In genomic region chr16:84009282-84009681, GRCh38 we compare ENCODE assay signal across 23 cellular contexts. TPM values are rescaled to one million over a fixed set of nuclear protein-coding genes. Genes with fewer than 3 reads are reported as not detected.
A peak's percentile ranks its signal among the peaks of the same experiment; 100 is the strongest.
DNase-seq lines count a peak whose midpoint lies in the region; ATAC-seq, FAIRE-seq and TF ChIP-seq lines count a peak whose summit lies in the region.
"Had no signal": no experiment of that assay in that cellular context is flagged by ENCODE, and none has a peak within 500 bp of the region (broad histone marks: within the 10 kb centered on the region; RNA-seq: fewer than 3 reads in every experiment).

No MANE protein-coding gene starts in this region.

- H3K36me3 ChIP-seq in HepG2 (replicated peaks in 1 of 2; ENCODE audit: control insufficient read depth in 1 of 2, insufficient read depth in 2 of 2, low read length in 2 of 2), result no peaks in the 10 kb centered on the region
- H3K36me3 ChIP-seq in right lobe of liver, result no peaks in the 10 kb centered on the region
- H3K36me3 ChIP-seq in K562 (ENCODE audit: control insufficient read depth, insufficient read depth, low read length), result no peaks in the 10 kb centered on the region

- H3K79me2 ChIP-seq in HepG2 (ENCODE audit: insufficient read depth, low read length), result no peaks in the 10 kb centered on the region
- H3K79me2 ChIP-seq in K562 (ENCODE audit: control insufficient read depth, insufficient read depth, low read length), result no peaks in the 10 kb centered on the region

- no peak for DNase-seq in HepG2 (ENCODE audit: low spot score)
- no peak for DNase-seq in right lobe of liver
- peak; percentile 53 for DNase-seq in MV-4-11 (lab: John Stamatoyannopoulos, UW)
- no peak for DNase-seq in K562 (ENCODE audit: extremely low read depth in 1 of 4, low spot score in 3 of 4)
- no peak for DNase-seq in NCI-H510A treated with DMSO at 0.1 percent for 48 hours (lab: John Stamatoyannopoulos, UW)
- DNase-seq: Calu3; CD4-positive, alpha-beta memory T cell; COR-L47; DMS53; DMS79 treated with DMSO at 0.1 percent for 48 hours; GF-D8; H9; HFFc6 had no signal

- H3K9me1 ChIP-seq in K562 (ENCODE audit: control insufficient read depth, insufficient read depth, low read length), result no peaks in the 10 kb centered on the region

- no peak overlapping the region for H2AFZ ChIP-seq in HepG2 (ENCODE audit: low read length)
- no peak overlapping the region for H2AFZ ChIP-seq in K562 (ENCODE audit: low read depth, low read length)
- H2AFZ ChIP-seq: GM23338 had no signal

- in situ Hi-C loops in HepG2 (cut with HindIII; ENCODE audit: extremely low pct_ligation_motif_present, low pct_unique_long_range_greater_than_20kb), result no loop called here
- in situ Hi-C loops in K562 (cut with MboI), result no loop called here

- H3K4me1 ChIP-seq in HepG2 (ENCODE audit: insufficient read depth, low read length) (peaks cover 3% of the 10 kb centered on the region; the same call in 1 of the 2 replicates), right lobe of liver (no peaks in the 10 kb centered on the region), K562 (replicated peaks in 1 of 2; ENCODE audit: control insufficient read depth in 2 of 2, insufficient read depth in 2 of 2, low read length in 2 of 2) (peaks cover 4 to 10% of the 10 kb centered on the region in 2 experiments; a peak in 4 of 5 replicates)

- FAIRE-seq in HepG2 (lab: Jason Lieb, UNC) (no peak), K562 (lab: Jason Lieb, UNC) (no peak)
- FAIRE-seq: GM12891, GM18507 had no signal

- TF ChIP-seq CTCF in HepG2 (CRISPR knock-in tag; IDR thresholded peaks at IDR 0.05) (no peak), right lobe of liver (IDR thresholded peaks at IDR 0.05) (no peak), K562 (IDR thresholded peaks at IDR 0.05 in 2 of 3, conservative IDR thresholded peaks at IDR 0.05 in 1 of 3; ENCODE audit: insufficient read depth in 2 of 3, low read depth in 1 of 3, low read length in 3 of 3) (no peak)

- POLR2A ChIA-PET in HepG2 (lab: Yijun Ruan, JAX) (no interaction called here), K562 (lab: Yijun Ruan, JAX) (interaction anchor here (1.1 to 2.9 kb wide), 2 partner anchors 9 to 13 kb away, joined by 4 to 11 read pairs; no protein-coding TSS in a partner anchor)

- no peak overlapping the region for H3K27ac ChIP-seq in HepG2 (ENCODE audit: extremely low read length, insufficient read depth, low read length)
- H3K27ac ChIP-seq in right lobe of liver, result no peak overlapping the region
- H3K27ac ChIP-seq in K562 (ENCODE audit: extremely low read depth, low read depth, low read length), result no peak overlapping the region

- BruUV-seq in HepG2 (replicated peaks; lab: Mats Ljungman, UMichigan) (no TSS peak), K562 (replicated peaks; lab: Mats Ljungman, UMichigan) (no TSS peak)

- H3K4me2 ChIP-seq in HepG2 (ENCODE audit: low read depth, low read length) (no peak overlapping the region), K562 (ENCODE audit: insufficient read depth, low read length) (no peak overlapping the region)
- H3K4me2 ChIP-seq: GM23338 had no signal

- no peak overlapping the region for H3K9ac ChIP-seq in HepG2 (ENCODE audit: insufficient read depth, low read depth, low read length)
- H3K9ac ChIP-seq in K562 (ENCODE audit: insufficient read depth in 1 of 2, low read depth in 2 of 2, low read length in 2 of 2), result no peak overlapping the region

- no peak overlapping the region for H3K4me3 ChIP-seq in HepG2 (replicated peaks in 1 of 3; ENCODE audit: insufficient read depth in 1 of 3, low read depth in 2 of 3, low read length in 3 of 3)
- no peak overlapping the region for H3K4me3 ChIP-seq in right lobe of liver
- H3K4me3 ChIP-seq in K562, result no peak overlapping the region
- H3K4me3 ChIP-seq: GM23338 had no signal

- TF ChIP-seq RAD21 in HepG2 (CRISPR knock-in tag; IDR thresholded peaks at IDR 0.05) (no peak), K562 (CRISPR knock-in tag; conservative IDR thresholded peaks at IDR 0.05 in 1 of 2, IDR thresholded peaks at IDR 0.05 in 1 of 2) (no peak)

- H4K20me1 ChIP-seq in HepG2 (ENCODE audit: insufficient read depth, low read length), result no peaks in the 10 kb centered on the region
- H4K20me1 ChIP-seq in K562 (replicated peaks; ENCODE audit: control insufficient read depth, insufficient read depth, low read length), result no peaks in the 10 kb centered on the region; the same call in 1 of the 2 replicates

- TF ChIP-seq EP300 in HepG2 (IDR thresholded peaks at IDR 0.05; ENCODE audit: low read depth in 2 of 2, low read length in 2 of 2), result no peak
- no peak for TF ChIP-seq EP300 in HepG2 (CRISPR knock-in tag; IDR thresholded peaks at IDR 0.05; ENCODE audit: borderline replicate concordance)
- TF ChIP-seq EP300 in K562 (IDR thresholded peaks at IDR 0.05; ENCODE audit: low read length), result no peak

- TF ChIP-seq POLR2A in HepG2 (IDR thresholded peaks at IDR 0.05; ENCODE audit: insufficient read depth in 1 of 2, low read depth in 2 of 2, low read length in 2 of 2), result no peak
- no peak for TF ChIP-seq POLR2A in right lobe of liver (IDR thresholded peaks at IDR 0.05)
- TF ChIP-seq POLR2A in K562 (conservative IDR thresholded peaks at IDR 0.05), result no peak

- H3K27me3 ChIP-seq in HepG2 (ENCODE audit: control insufficient read depth in 1 of 2, insufficient read depth in 2 of 2, low read length in 2 of 2) (peaks cover 2 to 29% of the 10 kb centered on the region in 2 experiments; a peak in 4 of 5 replicates), right lobe of liver (no peaks in the 10 kb centered on the region), K562 (ENCODE audit: control insufficient read depth in 2 of 2, insufficient read depth in 2 of 2, low read length in 2 of 2) (peaks cover 16 to 30% of the 10 kb centered on the region in 2 experiments)

- WGBS in HepG2 (ENCODE audit: low lambda C conversion rate), result 6% methylated on average over 6 of the region's 6 CpGs
- 38% methylated on average over 3 of the region's 6 CpGs for WGBS in right lobe of liver (ENCODE audit: insufficient coverage, low coverage, low lambda C conversion rate, missing lambda C conversion rate)
- WGBS in K562 (ENCODE audit: insufficient coverage, low coverage, missing lambda C conversion rate), result 33% methylated on average over 6 of the region's 6 CpGs

- ATAC-seq in HepG2 (no peak), right lobe of liver (no peak), K562 (no peak), HG03378 (IDR thresholded peaks at IDR 0.05; ENCODE audit: unreplicated experiment) (no peak)
- ATAC-seq: GM23338 had no signal

- H3K9me3 ChIP-seq in HepG2 (ENCODE audit: low read length), result peaks cover 5% of the 10 kb centered on the region
- H3K9me3 ChIP-seq in right lobe of liver, result no peaks in the 10 kb centered on the region
- H3K9me3 ChIP-seq in K562 (replicated peaks; ENCODE audit: control insufficient read depth, insufficient read depth, low read depth, low read length), result no peaks in the 10 kb centered on the region

- CTCF ChIA-PET in HepG2 (lab: Yijun Ruan, JAX; ENCODE audit: low intra/inter-chr PET ratio, low total read pairs), result no interaction called here
- CTCF ChIA-PET in K562 (lab: Yijun Ruan, JAX; ENCODE audit: low intra/inter-chr PET ratio), result no interaction called here

- intact Hi-C loops in HepG2 (cut with micrococcal nuclease; ENCODE audit: unreplicated experiment), result no loop called here
- intact Hi-C loops in right lobe of liver (cut with DNase I), result no loop called here
- intact Hi-C loops in K562 (cut with micrococcal nuclease), result no loop called here

RNA-seq across cellular contexts. Expression of gene SLC38A8, which starts 33.3 kb away (rescaled TPM):
- total RNA-seq in HepG2 (2016; rRNA removed; fragmentation: Illumina TruSeq; extraction: Trizol) (0.24 TPM in 1 of 2 replicates, not detected in the other), right lobe of liver (not detected), K562 (2014; rRNA removed) (not detected in 2 replicates), K562 (2014; rRNA removed; fragmentation: Illumina TruSeq; extraction: Trizol) (not detected in 2 replicates), K562 (2015; rRNA removed; fragmentation: Illumina TruSeq; extraction: Trizol) (not detected in 2 replicates), K562 (2021) (not detected in 2 replicates)
- not detected in 2 replicates for total RNA-seq in HepG2 (2016; cell fraction: cytosol; rRNA removed; fragmentation: Illumina TruSeq; extraction: Trizol; ENCODE audit: low read depth)
- total RNA-seq in HepG2 (2016; cell fraction: insoluble cytoplasmic fraction; rRNA removed; fragmentation: Illumina TruSeq; extraction: Trizol), result not detected in 2 replicates
- total RNA-seq in HepG2 (2016; cell fraction: membrane; rRNA removed; fragmentation: Illumina TruSeq; extraction: Trizol), result 0.31 TPM in 1 of 2 replicates, not detected in the other
- total RNA-seq in HepG2 (2016; cell fraction: nucleus; rRNA removed; fragmentation: Illumina TruSeq; extraction: Trizol), result not detected in 2 replicates
- polyA plus RNA-seq in HepG2 (2011; rRNA removed) (0.37 and 0.61 TPM in 2 replicates), K562 (2011; rRNA removed) (not detected in 2 replicates), K562 (2014; fragmentation: Illumina TruSeq; extraction: Trizol) (not detected in 2 replicates), K562 (2014; fragmentation: Nextera tagmentation; extraction: Ambion mirVana) (not detected), K562 (2014; rRNA removed) (0.28 TPM in 1 of 2 replicates, not detected in the other)
- 0.30 and 0.38 TPM in 2 replicates for polyA plus RNA-seq in HepG2 (2011; cell fraction: cytosol; rRNA removed)
- polyA plus RNA-seq in HepG2 (2011; cell fraction: nucleus; rRNA removed), result 0.16 and 0.71 TPM in 2 replicates
- 0.13 TPM in 1 of 2 replicates, not detected in the other for polyA plus RNA-seq in HepG2 (2012)
- polyA plus RNA-seq in HepG2 (2016; cell fraction: cytosol; fragmentation: Illumina TruSeq; extraction: Trizol; ENCODE audit: low read depth), result not detected in 2 replicates
- polyA plus RNA-seq in HepG2 (2016; cell fraction: insoluble cytoplasmic fraction; fragmentation: Illumina TruSeq; extraction: Trizol; ENCODE audit: low read depth), result not detected in 2 replicates
- not detected in 2 replicates for polyA plus RNA-seq in HepG2 (2016; cell fraction: membrane; fragmentation: Illumina TruSeq; extraction: Trizol; ENCODE audit: low read depth)
- polyA plus RNA-seq in HepG2 (2016; cell fraction: nucleus; fragmentation: Illumina TruSeq; extraction: Trizol; ENCODE audit: insufficient read depth, low read depth), result not detected in 2 replicates
- 0.36 TPM in 1 of 2 replicates, not detected in the other for polyA minus RNA-seq in HepG2 (2011; rRNA and poly(A)+ RNA removed; ENCODE audit: low replicate concordance)
- not detected in 2 replicates for polyA minus RNA-seq in HepG2 (2011; cell fraction: cytosol; rRNA and poly(A)+ RNA removed)
- polyA minus RNA-seq in HepG2 (2011; cell fraction: nucleus; rRNA and poly(A)+ RNA removed), result not detected in 2 replicates
- total RNA-seq in K562 (2011; cell fraction: chromatin; rRNA removed; ENCODE audit: low replicate concordance), result not detected in 2 replicates
- not detected in 2 replicates for total RNA-seq in K562 (2011; cell fraction: nucleolus; rRNA removed)
- not detected in 2 replicates for total RNA-seq in K562 (2011; cell fraction: nucleoplasm; rRNA removed)
- polyA plus RNA-seq in K562 (2011; cell fraction: cytosol; rRNA removed), result not detected in 2 replicates
- not detected in 2 replicates for polyA plus RNA-seq in K562 (2011; cell fraction: nucleus; rRNA removed)
- polyA plus RNA-seq in K562 (2012), result not detected in 2 replicates
- polyA minus RNA-seq in K562 (2011; rRNA and poly(A)+ RNA removed), result not detected in 2 replicates
- polyA minus RNA-seq in K562 (2011; cell fraction: cytosol; rRNA and poly(A)+ RNA removed), result not detected in 2 replicates
- polyA minus RNA-seq in K562 (2011; cell fraction: nucleus; rRNA and poly(A)+ RNA removed), result not detected in 2 replicates
- total RNA-seq: A172; A673; Calu3; CD4-positive, alpha-beta memory T cell; Daoy; G401; GM23338; H4; HFFc6 had no signal
- polyA plus RNA-seq: BJ; CD4-positive, alpha-beta memory T cell; GM23338 had no signal

RNA-seq across cellular contexts. Expression of gene NECAB2, which starts 41.2 kb away (rescaled TPM):
- total RNA-seq in HepG2 (2016; rRNA removed; fragmentation: Illumina TruSeq; extraction: Trizol) (0.49 TPM in 1 of 2 replicates, not detected in the other), right lobe of liver (10 to 100 TPM in 3 of 6 experiments, 1 to 10 TPM in 2, under 1 TPM in 1; 0.56 to 26.8 (median 7.1) TPM), K562 (2014; rRNA removed) (not detected in 2 replicates), K562 (2014; rRNA removed; fragmentation: Illumina TruSeq; extraction: Trizol) (not detected in 2 replicates), K562 (2015; rRNA removed; fragmentation: Illumina TruSeq; extraction: Trizol) (not detected in 2 replicates), K562 (2021) (not detected in 2 replicates)
- total RNA-seq in HepG2 (2016; cell fraction: cytosol; rRNA removed; fragmentation: Illumina TruSeq; extraction: Trizol; ENCODE audit: low read depth), result not detected in 2 replicates
- total RNA-seq in HepG2 (2016; cell fraction: insoluble cytoplasmic fraction; rRNA removed; fragmentation: Illumina TruSeq; extraction: Trizol), result not detected in 2 replicates
- not detected in 2 replicates for total RNA-seq in HepG2 (2016; cell fraction: membrane; rRNA removed; fragmentation: Illumina TruSeq; extraction: Trizol)
- not detected in 2 replicates for total RNA-seq in HepG2 (2016; cell fraction: nucleus; rRNA removed; fragmentation: Illumina TruSeq; extraction: Trizol)
- polyA plus RNA-seq in HepG2 (2011; rRNA removed) (0.21 TPM in 1 of 2 replicates, not detected in the other), K562 (2011; rRNA removed) (0.09 and 0.28 TPM in 2 replicates), K562 (2014; fragmentation: Illumina TruSeq; extraction: Trizol) (not detected in 2 replicates), K562 (2014; fragmentation: Nextera tagmentation; extraction: Ambion mirVana) (not detected), K562 (2014; rRNA removed) (0.03 TPM in 1 of 2 replicates, not detected in the other)
- 0.05 TPM in 1 of 2 replicates, not detected in the other for polyA plus RNA-seq in HepG2 (2011; cell fraction: cytosol; rRNA removed)
- 0.77 and 1.2 TPM in 2 replicates for polyA plus RNA-seq in HepG2 (2011; cell fraction: nucleus; rRNA removed)
- polyA plus RNA-seq in HepG2 (2012), result not detected in 2 replicates
- not detected in 2 replicates for polyA plus RNA-seq in HepG2 (2016; cell fraction: cytosol; fragmentation: Illumina TruSeq; extraction: Trizol; ENCODE audit: low read depth)
- not detected in 2 replicates for polyA plus RNA-seq in HepG2 (2016; cell fraction: insoluble cytoplasmic fraction; fragmentation: Illumina TruSeq; extraction: Trizol; ENCODE audit: low read depth)
- not detected in 2 replicates for polyA plus RNA-seq in HepG2 (2016; cell fraction: membrane; fragmentation: Illumina TruSeq; extraction: Trizol; ENCODE audit: low read depth)
- polyA plus RNA-seq in HepG2 (2016; cell fraction: nucleus; fragmentation: Illumina TruSeq; extraction: Trizol; ENCODE audit: insufficient read depth, low read depth), result not detected in 2 replicates
- 0.21 TPM in 1 of 2 replicates, not detected in the other for polyA minus RNA-seq in HepG2 (2011; rRNA and poly(A)+ RNA removed; ENCODE audit: low replicate concordance)
- not detected in 2 replicates for polyA minus RNA-seq in HepG2 (2011; cell fraction: cytosol; rRNA and poly(A)+ RNA removed)
- polyA minus RNA-seq in HepG2 (2011; cell fraction: nucleus; rRNA and poly(A)+ RNA removed), result 0.62 TPM in 1 of 2 replicates, not detected in the other
- 0.51 and 1.2 TPM in 2 replicates for total RNA-seq in K562 (2011; cell fraction: chromatin; rRNA removed; ENCODE audit: low replicate concordance)
- total RNA-seq in K562 (2011; cell fraction: nucleolus; rRNA removed), result 0.39 and 0.83 TPM in 2 replicates
- total RNA-seq in K562 (2011; cell fraction: nucleoplasm; rRNA removed), result not detected in 2 replicates
- 0.07 and 0.16 TPM in 2 replicates for polyA plus RNA-seq in K562 (2011; cell fraction: cytosol; rRNA removed)
- polyA plus RNA-seq in K562 (2011; cell fraction: nucleus; rRNA removed), result 0.49 and 1.1 TPM in 2 replicates
- 0.05 and 0.28 TPM in 2 replicates for polyA plus RNA-seq in K562 (2012)
- polyA minus RNA-seq in K562 (2011; rRNA and poly(A)+ RNA removed), result not detected in 2 replicates
- not detected in 2 replicates for polyA minus RNA-seq in K562 (2011; cell fraction: cytosol; rRNA and poly(A)+ RNA removed)
- polyA minus RNA-seq in K562 (2011; cell fraction: nucleus; rRNA and poly(A)+ RNA removed), result 0.22 and 0.27 TPM in 2 replicates
- total RNA-seq: CD4-positive, alpha-beta memory T cell; Daoy had no signal
- polyA plus RNA-seq: CD4-positive, alpha-beta memory T cell had no signal

RNA-seq across cellular contexts. Expression of gene OSGIN1, which starts 56.2 kb away (rescaled TPM):
- total RNA-seq in HepG2 (2016; rRNA removed; fragmentation: Illumina TruSeq; extraction: Trizol) (18.1 and 27.1 TPM in 2 replicates), right lobe of liver (100 to 1,000 TPM in 1 of 6 experiments, 10 to 100 TPM in 5; 40.1 to 170 (median 53.9) TPM), K562 (2014; rRNA removed) (1.9 and 2.2 TPM in 2 replicates), K562 (2014; rRNA removed; fragmentation: Illumina TruSeq; extraction: Trizol) (0.45 and 0.76 TPM in 2 replicates), K562 (2015; rRNA removed; fragmentation: Illumina TruSeq; extraction: Trizol) (1.6 and 1.8 TPM in 2 replicates), K562 (2021) (3.6 and 4.2 TPM in 2 replicates)
- total RNA-seq in HepG2 (2016; cell fraction: cytosol; rRNA removed; fragmentation: Illumina TruSeq; extraction: Trizol; ENCODE audit: low read depth), result 11.4 and 11.5 TPM in 2 replicates
- 18.2 and 24.7 TPM in 2 replicates for total RNA-seq in HepG2 (2016; cell fraction: insoluble cytoplasmic fraction; rRNA removed; fragmentation: Illumina TruSeq; extraction: Trizol)
- 21.9 and 22.1 TPM in 2 replicates for total RNA-seq in HepG2 (2016; cell fraction: membrane; rRNA removed; fragmentation: Illumina TruSeq; extraction: Trizol)
- total RNA-seq in HepG2 (2016; cell fraction: nucleus; rRNA removed; fragmentation: Illumina TruSeq; extraction: Trizol), result 32.7 and 36.4 TPM in 2 replicates
- polyA plus RNA-seq in HepG2 (2011; rRNA removed) (20.5 and 26.5 TPM in 2 replicates), K562 (2011; rRNA removed) (1.6 and 4.2 TPM in 2 replicates), K562 (2014; fragmentation: Illumina TruSeq; extraction: Trizol) (1.7 and 5.8 TPM in 2 replicates), K562 (2014; fragmentation: Nextera tagmentation; extraction: Ambion mirVana) (under 1 TPM; 0.03 to 0.04 TPM), K562 (2014; rRNA removed) (1.8 and 3.0 TPM in 2 replicates)
- 14.6 and 23.2 TPM in 2 replicates for polyA plus RNA-seq in HepG2 (2011; cell fraction: cytosol; rRNA removed)
- 50.0 and 59.1 TPM in 2 replicates for polyA plus RNA-seq in HepG2 (2011; cell fraction: nucleus; rRNA removed)
- 20.8 and 24.1 TPM in 2 replicates for polyA plus RNA-seq in HepG2 (2012)
- 5.0 and 5.2 TPM in 2 replicates for polyA plus RNA-seq in HepG2 (2016; cell fraction: cytosol; fragmentation: Illumina TruSeq; extraction: Trizol; ENCODE audit: low read depth)
- 24.2 and 30.6 TPM in 2 replicates for polyA plus RNA-seq in HepG2 (2016; cell fraction: insoluble cytoplasmic fraction; fragmentation: Illumina TruSeq; extraction: Trizol; ENCODE audit: low read depth)
- 6.9 and 8.0 TPM in 2 replicates for polyA plus RNA-seq in HepG2 (2016; cell fraction: membrane; fragmentation: Illumina TruSeq; extraction: Trizol; ENCODE audit: low read depth)
- polyA plus RNA-seq in HepG2 (2016; cell fraction: nucleus; fragmentation: Illumina TruSeq; extraction: Trizol; ENCODE audit: insufficient read depth, low read depth), result 47.7 and 49.4 TPM in 2 replicates
- polyA minus RNA-seq in HepG2 (2011; rRNA and poly(A)+ RNA removed; ENCODE audit: low replicate concordance), result 5.0 and 29.3 TPM in 2 replicates
- polyA minus RNA-seq in HepG2 (2011; cell fraction: cytosol; rRNA and poly(A)+ RNA removed), result 11.4 and 16.2 TPM in 2 replicates
- polyA minus RNA-seq in HepG2 (2011; cell fraction: nucleus; rRNA and poly(A)+ RNA removed), result 49.3 and 51.1 TPM in 2 replicates
- 14.7 and 21.6 TPM in 2 replicates for total RNA-seq in K562 (2011; cell fraction: chromatin; rRNA removed; ENCODE audit: low replicate concordance)
- total RNA-seq in K562 (2011; cell fraction: nucleolus; rRNA removed), result 13.6 and 14.8 TPM in 2 replicates
- 10.9 and 13.7 TPM in 2 replicates for total RNA-seq in K562 (2011; cell fraction: nucleoplasm; rRNA removed)
- 4.9 and 9.7 TPM in 2 replicates for polyA plus RNA-seq in K562 (2011; cell fraction: cytosol; rRNA removed)
- polyA plus RNA-seq in K562 (2011; cell fraction: nucleus; rRNA removed), result 3.1 and 6.8 TPM in 2 replicates
- polyA plus RNA-seq in K562 (2012), result 4.0 and 5.5 TPM in 2 replicates
- 0.91 and 1.2 TPM in 2 replicates for polyA minus RNA-seq in K562 (2011; rRNA and poly(A)+ RNA removed)
- 2.9 and 4.9 TPM in 2 replicates for polyA minus RNA-seq in K562 (2011; cell fraction: cytosol; rRNA and poly(A)+ RNA removed)
- polyA minus RNA-seq in K562 (2011; cell fraction: nucleus; rRNA and poly(A)+ RNA removed), result 3.5 and 6.9 TPM in 2 replicates

Comparison
In these comparisons a context has a peak if more than half of its experiments do, and no peak if none do; other contexts are left out.
1. Of the 241 proteins assayed by ChIP-seq in both HepG2 and K562: peak only in HepG2: none; only in K562: RAD51; in both: CEBPB and CEBPG; in neither: 236; mixed calls (peak in some experiments, not most) for 2.